In the genomic region with DNA sequence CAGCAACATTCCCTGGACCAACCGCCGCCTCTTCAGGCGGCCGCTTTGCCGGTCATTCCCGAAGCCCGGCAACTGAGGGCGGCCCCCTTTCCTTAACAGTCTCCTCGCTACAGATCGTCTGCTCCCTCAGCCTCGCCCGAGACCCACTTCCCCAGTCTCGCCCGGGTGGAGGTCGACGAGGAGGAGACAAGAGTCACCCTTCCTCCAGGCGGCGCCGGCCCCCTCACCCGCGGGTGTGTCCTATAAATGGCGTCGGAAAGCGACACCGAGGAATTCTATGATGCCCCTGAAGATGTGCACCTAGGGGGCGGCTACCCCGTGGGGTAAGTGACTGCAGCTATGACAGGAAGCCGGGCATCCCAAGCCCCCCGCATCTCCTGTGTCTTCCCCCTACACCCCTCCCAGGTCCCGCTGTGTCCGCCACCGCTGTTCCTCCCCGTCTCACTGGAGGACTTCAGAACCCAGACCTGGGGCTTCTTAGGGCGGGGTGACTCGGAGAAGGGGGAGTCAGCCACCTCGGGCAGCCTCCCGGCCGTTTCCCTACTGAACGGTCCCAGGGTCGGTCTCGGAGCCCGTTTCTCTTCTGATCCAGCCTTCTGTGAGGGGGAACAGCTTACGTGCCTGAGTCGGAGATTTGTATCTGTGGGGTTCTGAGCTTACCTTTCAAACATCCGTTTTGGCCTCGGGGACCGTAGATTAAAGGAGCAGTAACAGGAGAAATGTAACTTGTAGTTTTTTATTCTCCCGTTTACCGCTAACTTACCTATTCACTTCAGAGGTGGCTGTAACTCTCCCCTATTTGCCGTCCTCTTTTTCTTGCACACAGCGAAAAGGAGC, we compare ENCODE assay signal across 1 cellular context.
A peak's percentile ranks its signal among the peaks of the same experiment; 100 is the strongest.
TF ChIP-seq lines count a peak whose summit lies in the region.

No MANE protein-coding gene starts in this region.

TF ChIP-seq in HEK293, 187 proteins besides CTCF, POLR2A, EP300 and RAD21 (continued from another document):
- TF ChIP-seq, protein P1, sequence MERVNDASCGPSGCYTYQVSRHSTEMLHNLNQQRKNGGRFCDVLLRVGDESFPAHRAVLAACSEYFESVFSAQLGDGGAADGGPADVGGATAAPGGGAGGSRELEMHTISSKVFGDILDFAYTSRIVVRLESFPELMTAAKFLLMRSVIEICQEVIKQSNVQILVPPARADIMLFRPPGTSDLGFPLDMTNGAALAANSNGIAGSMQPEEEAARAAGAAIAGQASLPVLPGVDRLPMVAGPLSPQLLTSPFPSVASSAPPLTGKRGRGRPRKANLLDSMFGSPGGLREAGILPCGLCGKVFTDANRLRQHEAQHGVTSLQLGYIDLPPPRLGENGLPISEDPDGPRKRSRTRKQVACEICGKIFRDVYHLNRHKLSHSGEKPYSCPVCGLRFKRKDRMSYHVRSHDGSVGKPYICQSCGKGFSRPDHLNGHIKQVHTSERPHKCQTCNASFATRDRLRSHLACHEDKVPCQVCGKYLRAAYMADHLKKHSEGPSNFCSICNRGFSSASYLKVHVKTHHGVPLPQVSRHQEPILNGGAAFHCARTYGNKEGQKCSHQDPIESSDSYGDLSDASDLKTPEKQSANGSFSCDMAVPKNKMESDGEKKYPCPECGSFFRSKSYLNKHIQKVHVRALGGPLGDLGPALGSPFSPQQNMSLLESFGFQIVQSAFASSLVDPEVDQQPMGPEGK (tag by site-specific recombination; IDR thresholded peaks at IDR 0.05), result peak; percentile 43
- TF ChIP-seq ZNF394 (tag by site-specific recombination; IDR thresholded peaks at IDR 0.05; ENCODE audit: borderline replicate concordance) (peak; percentile 63), ZBTB20 (tag by site-specific recombination; IDR thresholded peaks at IDR 0.05) (peak; percentile 61; the same call in 1 of the 2 replicates), ZFP37 (tag by site-specific recombination; IDR thresholded peaks at IDR 0.05) (0 out of 2 replicates have a peak, but pooled peaks have one; percentile 14), ZXDB (tag by site-specific recombination; IDR thresholded peaks at IDR 0.05) (peak; percentile 43), ZNF366 (tag by site-specific recombination; conservative IDR thresholded peaks at IDR 0.05) (0 out of 2 replicates have a peak, but pooled peaks have one; percentile 8), SP3 (tag by site-specific recombination; IDR thresholded peaks at IDR 0.05) (0 out of 2 replicates have a peak, but pooled peaks have one; percentile 60), ZNF341 (tag by site-specific recombination; IDR thresholded peaks at IDR 0.05; ENCODE audit: low read depth) (peak; percentile 97), ZIC2 (tag by site-specific recombination; IDR thresholded peaks at IDR 0.05) (peak; percentile 69), ZFHX2 (tag by site-specific recombination; conservative IDR thresholded peaks at IDR 0.05) (no peak), ZNF530 (tag by site-specific recombination; IDR thresholded peaks at IDR 0.05; ENCODE audit: low read depth) (no peak), SP7 (tag by site-specific recombination; IDR thresholded peaks at IDR 0.05) (no peak), KLF8 (tag by site-specific recombination; IDR thresholded peaks at IDR 0.05) (peak; percentile 76; the same call in 1 of the 2 replicates), ZNF777 (tag by site-specific recombination; IDR thresholded peaks at IDR 0.05; ENCODE audit: borderline replicate concordance) (0 out of 2 replicates have a peak, but pooled peaks have one; percentile 34), KLF1 (tag by site-specific recombination; IDR thresholded peaks at IDR 0.05) (0 out of 2 replicates have a peak, but pooled peaks have one; percentile 16), ZSCAN30 (tag by site-specific recombination; IDR thresholded peaks at IDR 0.05) (0 out of 2 replicates have a peak, but pooled peaks have one; percentile 53), KLF16 (tag by site-specific recombination; IDR thresholded peaks at IDR 0.05) (0 out of 2 replicates have a peak, but pooled peaks have one; percentile 11), ZNF2 (tag by site-specific recombination; IDR thresholded peaks at IDR 0.05) (peak; percentile 17; the same call in 1 of the 2 replicates), ZNF501 (tag by site-specific recombination; IDR thresholded peaks at IDR 0.05) (0 out of 2 replicates have a peak, but pooled peaks have one; percentile 56), GLIS1 (tag by site-specific recombination; IDR thresholded peaks at IDR 0.05) (0 out of 2 replicates have a peak, but pooled peaks have one; percentile 29), ZNF555 (tag by site-specific recombination; conservative IDR thresholded peaks at IDR 0.05) (no peak), MYNN (tag by site-specific recombination; IDR thresholded peaks at IDR 0.05; ENCODE audit: borderline replicate concordance) (no peak), ZEB2 (tag by site-specific recombination; IDR thresholded peaks at IDR 0.05) (0 out of 2 replicates have a peak, but pooled peaks have one; percentile 20)
- TF ChIP-seq, protein P2, sequence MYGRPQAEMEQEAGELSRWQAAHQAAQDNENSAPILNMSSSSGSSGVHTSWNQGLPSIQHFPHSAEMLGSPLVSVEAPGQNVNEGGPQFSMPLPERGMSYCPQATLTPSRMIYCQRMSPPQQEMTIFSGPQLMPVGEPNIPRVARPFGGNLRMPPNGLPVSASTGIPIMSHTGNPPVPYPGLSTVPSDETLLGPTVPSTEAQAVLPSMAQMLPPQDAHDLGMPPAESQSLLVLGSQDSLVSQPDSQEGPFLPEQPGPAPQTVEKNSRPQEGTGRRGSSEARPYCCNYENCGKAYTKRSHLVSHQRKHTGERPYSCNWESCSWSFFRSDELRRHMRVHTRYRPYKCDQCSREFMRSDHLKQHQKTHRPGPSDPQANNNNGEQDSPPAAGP (tag by site-specific recombination; IDR thresholded peaks at IDR 0.05), result peak; percentile 43; the same call in 1 of the 2 replicates
- TF ChIP-seq, protein P3, sequence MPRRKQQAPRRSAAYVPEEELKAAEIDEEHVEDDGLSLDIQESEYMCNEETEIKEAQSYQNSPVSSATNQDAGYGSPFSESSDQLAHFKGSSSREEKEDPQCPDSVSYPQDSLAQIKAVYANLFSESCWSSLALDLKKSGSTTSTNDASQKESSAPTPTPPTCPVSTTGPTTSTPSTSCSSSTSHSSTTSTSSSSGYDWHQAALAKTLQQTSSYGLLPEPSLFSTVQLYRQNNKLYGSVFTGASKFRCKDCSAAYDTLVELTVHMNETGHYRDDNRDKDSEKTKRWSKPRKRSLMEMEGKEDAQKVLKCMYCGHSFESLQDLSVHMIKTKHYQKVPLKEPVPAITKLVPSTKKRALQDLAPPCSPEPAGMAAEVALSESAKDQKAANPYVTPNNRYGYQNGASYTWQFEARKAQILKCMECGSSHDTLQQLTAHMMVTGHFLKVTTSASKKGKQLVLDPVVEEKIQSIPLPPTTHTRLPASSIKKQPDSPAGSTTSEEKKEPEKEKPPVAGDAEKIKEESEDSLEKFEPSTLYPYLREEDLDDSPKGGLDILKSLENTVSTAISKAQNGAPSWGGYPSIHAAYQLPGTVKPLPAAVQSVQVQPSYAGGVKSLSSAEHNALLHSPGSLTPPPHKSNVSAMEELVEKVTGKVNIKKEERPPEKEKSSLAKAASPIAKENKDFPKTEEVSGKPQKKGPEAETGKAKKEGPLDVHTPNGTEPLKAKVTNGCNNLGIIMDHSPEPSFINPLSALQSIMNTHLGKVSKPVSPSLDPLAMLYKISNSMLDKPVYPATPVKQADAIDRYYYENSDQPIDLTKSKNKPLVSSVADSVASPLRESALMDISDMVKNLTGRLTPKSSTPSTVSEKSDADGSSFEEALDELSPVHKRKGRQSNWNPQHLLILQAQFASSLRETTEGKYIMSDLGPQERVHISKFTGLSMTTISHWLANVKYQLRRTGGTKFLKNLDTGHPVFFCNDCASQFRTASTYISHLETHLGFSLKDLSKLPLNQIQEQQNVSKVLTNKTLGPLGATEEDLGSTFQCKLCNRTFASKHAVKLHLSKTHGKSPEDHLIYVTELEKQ (tag by site-specific recombination; IDR thresholded peaks at IDR 0.05; ENCODE audit: borderline replicate concordance), result no peak
- TF ChIP-seq, protein P4, sequence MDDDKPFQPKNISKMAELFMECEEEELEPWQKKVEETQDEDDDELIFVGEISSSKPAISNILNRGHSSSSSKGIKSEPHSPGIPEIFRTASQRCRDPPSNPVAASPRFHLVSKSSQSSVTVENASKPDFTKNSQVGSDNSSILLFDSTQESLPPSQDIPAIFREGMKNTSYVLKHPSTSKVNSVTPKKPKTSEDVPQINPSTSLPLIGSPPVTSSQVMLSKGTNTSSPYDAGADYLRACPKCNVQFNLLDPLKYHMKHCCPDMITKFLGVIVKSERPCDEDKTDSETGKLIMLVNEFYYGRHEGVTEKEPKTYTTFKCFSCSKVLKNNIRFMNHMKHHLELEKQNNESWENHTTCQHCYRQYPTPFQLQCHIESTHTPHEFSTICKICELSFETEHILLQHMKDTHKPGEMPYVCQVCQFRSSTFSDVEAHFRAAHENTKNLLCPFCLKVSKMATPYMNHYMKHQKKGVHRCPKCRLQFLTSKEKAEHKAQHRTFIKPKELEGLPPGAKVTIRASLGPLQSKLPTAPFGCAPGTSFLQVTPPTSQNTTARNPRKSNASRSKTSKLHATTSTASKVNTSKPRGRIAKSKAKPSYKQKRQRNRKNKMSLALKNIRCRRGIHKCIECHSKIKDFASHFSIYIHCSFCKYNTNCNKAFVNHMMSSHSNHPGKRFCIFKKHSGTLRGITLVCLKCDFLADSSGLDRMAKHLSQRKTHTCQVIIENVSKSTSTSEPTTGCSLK (tag by site-specific recombination; IDR thresholded peaks at IDR 0.05), result no peak
- TF ChIP-seq, protein P5, sequence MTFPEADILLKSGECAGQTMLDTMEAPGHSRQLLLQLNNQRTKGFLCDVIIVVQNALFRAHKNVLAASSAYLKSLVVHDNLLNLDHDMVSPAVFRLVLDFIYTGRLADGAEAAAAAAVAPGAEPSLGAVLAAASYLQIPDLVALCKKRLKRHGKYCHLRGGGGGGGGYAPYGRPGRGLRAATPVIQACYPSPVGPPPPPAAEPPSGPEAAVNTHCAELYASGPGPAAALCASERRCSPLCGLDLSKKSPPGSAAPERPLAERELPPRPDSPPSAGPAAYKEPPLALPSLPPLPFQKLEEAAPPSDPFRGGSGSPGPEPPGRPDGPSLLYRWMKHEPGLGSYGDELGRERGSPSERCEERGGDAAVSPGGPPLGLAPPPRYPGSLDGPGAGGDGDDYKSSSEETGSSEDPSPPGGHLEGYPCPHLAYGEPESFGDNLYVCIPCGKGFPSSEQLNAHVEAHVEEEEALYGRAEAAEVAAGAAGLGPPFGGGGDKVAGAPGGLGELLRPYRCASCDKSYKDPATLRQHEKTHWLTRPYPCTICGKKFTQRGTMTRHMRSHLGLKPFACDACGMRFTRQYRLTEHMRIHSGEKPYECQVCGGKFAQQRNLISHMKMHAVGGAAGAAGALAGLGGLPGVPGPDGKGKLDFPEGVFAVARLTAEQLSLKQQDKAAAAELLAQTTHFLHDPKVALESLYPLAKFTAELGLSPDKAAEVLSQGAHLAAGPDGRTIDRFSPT (tag by site-specific recombination; IDR thresholded peaks at IDR 0.05), result peak; percentile 50; the same call in 1 of the 2 replicates
- TF ChIP-seq, protein P6, sequence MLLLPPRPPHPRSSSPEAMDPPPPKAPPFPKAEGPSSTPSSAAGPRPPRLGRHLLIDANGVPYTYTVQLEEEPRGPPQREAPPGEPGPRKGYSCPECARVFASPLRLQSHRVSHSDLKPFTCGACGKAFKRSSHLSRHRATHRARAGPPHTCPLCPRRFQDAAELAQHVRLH (tag by site-specific recombination; IDR thresholded peaks at IDR 0.05), result no peak
- TF ChIP-seq, protein P7, sequence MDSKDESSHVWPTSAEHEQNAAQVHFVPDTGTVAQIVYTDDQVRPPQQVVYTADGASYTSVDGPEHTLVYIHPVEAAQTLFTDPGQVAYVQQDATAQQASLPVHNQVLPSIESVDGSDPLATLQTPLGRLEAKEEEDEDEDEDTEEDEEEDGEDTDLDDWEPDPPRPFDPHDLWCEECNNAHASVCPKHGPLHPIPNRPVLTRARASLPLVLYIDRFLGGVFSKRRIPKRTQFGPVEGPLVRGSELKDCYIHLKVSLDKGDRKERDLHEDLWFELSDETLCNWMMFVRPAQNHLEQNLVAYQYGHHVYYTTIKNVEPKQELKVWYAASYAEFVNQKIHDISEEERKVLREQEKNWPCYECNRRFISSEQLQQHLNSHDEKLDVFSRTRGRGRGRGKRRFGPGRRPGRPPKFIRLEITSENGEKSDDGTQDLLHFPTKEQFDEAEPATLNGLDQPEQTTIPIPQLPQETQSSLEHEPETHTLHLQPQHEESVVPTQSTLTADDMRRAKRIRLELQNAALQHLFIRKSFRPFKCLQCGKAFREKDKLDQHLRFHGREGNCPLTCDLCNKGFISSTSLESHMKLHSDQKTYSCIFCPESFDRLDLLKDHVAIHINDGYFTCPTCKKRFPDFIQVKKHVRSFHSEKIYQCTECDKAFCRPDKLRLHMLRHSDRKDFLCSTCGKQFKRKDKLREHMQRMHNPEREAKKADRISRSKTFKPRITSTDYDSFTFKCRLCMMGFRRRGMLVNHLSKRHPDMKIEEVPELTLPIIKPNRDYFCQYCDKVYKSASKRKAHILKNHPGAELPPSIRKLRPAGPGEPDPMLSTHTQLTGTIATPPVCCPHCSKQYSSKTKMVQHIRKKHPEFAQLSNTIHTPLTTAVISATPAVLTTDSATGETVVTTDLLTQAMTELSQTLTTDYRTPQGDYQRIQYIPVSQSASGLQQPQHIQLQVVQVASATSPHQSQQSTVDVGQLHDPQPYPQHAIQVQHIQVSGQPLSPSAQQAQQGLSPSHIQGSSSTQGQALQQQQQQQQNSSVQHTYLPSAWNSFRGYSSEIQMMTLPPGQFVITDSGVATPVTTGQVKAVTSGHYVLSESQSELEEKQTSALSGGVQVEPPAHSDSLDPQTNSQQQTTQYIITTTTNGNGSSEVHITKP (tag by site-specific recombination; IDR thresholded peaks at IDR 0.05), result peak; percentile 22; the same call in 1 of the 2 replicates
TF ChIP-seq in HEK293: peak in this region for 29.
